Comparison of ENCODE assay signal across 14 cellular contexts in the genomic region with DNA sequence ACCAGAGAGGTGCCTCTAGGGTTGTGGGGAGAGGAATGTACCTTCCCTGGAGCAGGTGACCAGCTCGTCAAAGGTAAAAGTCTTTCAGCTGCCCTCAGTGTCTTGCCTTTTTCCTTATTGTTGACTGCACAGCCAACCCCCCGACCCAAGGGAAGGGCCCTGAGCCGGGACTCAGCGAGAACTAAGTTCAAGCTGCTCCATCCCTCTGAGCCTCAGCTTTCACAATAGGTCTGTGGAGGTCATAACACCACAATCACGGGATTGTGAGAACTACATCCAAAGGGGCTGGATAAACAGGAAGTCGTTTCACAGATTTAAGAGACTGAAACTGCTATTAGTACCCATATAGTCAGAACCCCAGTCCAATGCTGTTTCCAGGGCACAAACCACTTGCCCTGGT. TPM values are rescaled to one million over a fixed set of nuclear protein-coding genes. Genes with fewer than 3 reads are reported as not detected.
A peak's percentile ranks its signal among the peaks of the same experiment; 100 is the strongest.
DNase-seq lines count a peak whose midpoint lies in the region; ATAC-seq and TF ChIP-seq lines count a peak whose summit lies in the region.
"Had no signal": no experiment of that assay in that cellular context is flagged by ENCODE, and none has a peak within 500 bp of the region (broad histone marks: within the 10 kb centered on the region; RNA-seq: fewer than 3 reads in every experiment).

No MANE protein-coding gene starts in this region.

- in situ Hi-C loops in astrocyte of the spinal cord (cut with HindIII; ENCODE audit: low sequenced_read_pairs) = no loop called here
- in situ Hi-C loops in gastrocnemius medialis (cut with MboI; ENCODE audit: low sequenced_read_pairs in 4 of 4) = loop anchor here in 1 of 4 donors (25.0 kb wide), 1 partner anchor 580 kb away; no protein-coding TSS in a partner anchor

- no peak for TF ChIP-seq CTCF in astrocyte of the spinal cord (IDR thresholded peaks at IDR 0.05; ENCODE audit: low read depth, low read length)
- TF ChIP-seq CTCF in gastrocnemius medialis (IDR thresholded peaks at IDR 0.05 in 4 of 5, conservative IDR thresholded peaks at IDR 0.05 in 1 of 5) = no peak

- no peak for TF ChIP-seq POLR2A in gastrocnemius medialis (IDR thresholded peaks at IDR 0.05)

- no peaks in the 10 kb centered on the region for H3K4me1 ChIP-seq in gastrocnemius medialis
- peaks cover 14% of the 10 kb centered on the region for H3K4me1 ChIP-seq in SJCRH30

- H3K27me3 ChIP-seq in gastrocnemius medialis = no peaks in the 10 kb centered on the region
- H3K27me3 ChIP-seq in SJCRH30 = no peaks in the 10 kb centered on the region

- H3K4me3 ChIP-seq in astrocyte of the spinal cord (ENCODE audit: low read depth, low read length) (no peak overlapping the region), gastrocnemius medialis (no peak overlapping the region), SJCRH30 (no peak overlapping the region)
- H3K4me3 ChIP-seq: stomach had no signal

- intact Hi-C loops in left ventricle myocardium superior (cut with micrococcal nuclease) (no loop called here), gastrocnemius medialis (cut with DNase I; ENCODE audit: low total_unique reads) (no loop called here)

- peak; percentile 20 for DNase-seq in LHCN-M2 (ENCODE audit: low read depth)
- peak; percentile 21 for DNase-seq in astrocyte of the spinal cord (ENCODE audit: low read depth, low spot score)
- no peak for DNase-seq in left ventricle myocardium superior
- peak in 1 of 2 donors; percentile 21 for DNase-seq in gastrocnemius medialis
- no peak for DNase-seq in NK-92 (lab: John Stamatoyannopoulos, UW; ENCODE audit: unreplicated experiment)
- DNase-seq in cortex of kidney (lab: John Stamatoyannopoulos, UW) = no peak
- DNase-seq in SJCRH30 = no peak
- DNase-seq: activated CD4-positive, alpha-beta T cell treated with anti-CD3 and anti-CD28 coated beads for 4 hours; GOT3; stimulated activated CD4-positive, alpha-beta T cell treated with anti-CD3 and anti-CD28 coated beads, Interleukin-15, amount 100 ng/mL, for 24 hours; stomach had no signal

- H3K9me3 ChIP-seq in gastrocnemius medialis (no peaks in the 10 kb centered on the region), SJCRH30 (replicated peaks) (no peaks in the 10 kb centered on the region)
- H3K9me3 ChIP-seq: stomach had no signal

- H3K36me3 ChIP-seq in gastrocnemius medialis (no peaks in the 10 kb centered on the region), SJCRH30 (no peaks in the 10 kb centered on the region)
- H3K36me3 ChIP-seq: stomach had no signal

- ATAC-seq in left ventricle myocardium superior = peak; percentile 19
- peak; percentile 11 to 37 for ATAC-seq in gastrocnemius medialis
- ATAC-seq in HG03342 (IDR thresholded peaks at IDR 0.05; ENCODE audit: unreplicated experiment) = no peak

- H3K27ac ChIP-seq in gastrocnemius medialis (no peak overlapping the region), SJCRH30 (no peak overlapping the region)

RNA-seq across cellular contexts. Expression of gene KRT36, which starts 2.6 kb away (rescaled TPM):
- total RNA-seq in LHCN-M2 (2014; rRNA removed) (not detected in 2 replicates), left ventricle myocardium superior (not detected), gastrocnemius medialis (not detected)
- polyA plus RNA-seq in LHCN-M2 (2012) = not detected
- total RNA-seq in SJCRH30 (2014; rRNA removed; shearing (Covaris generic)) = not detected in 2 replicates
- total RNA-seq: mesenteric fat pad, stomach had no signal
- polyA plus RNA-seq: stomach had no signal

RNA-seq across cellular contexts. Expression of gene KRT35, which starts 11.4 kb away (rescaled TPM):
- total RNA-seq in LHCN-M2 (2014; rRNA removed) (not detected in 2 replicates), left ventricle myocardium superior (not detected), gastrocnemius medialis (not detected)
- not detected for polyA plus RNA-seq in LHCN-M2 (2012)
- total RNA-seq in SJCRH30 (2014; rRNA removed; shearing (Covaris generic)) = not detected in 2 replicates
- total RNA-seq: mesenteric fat pad, stomach had no signal
- polyA plus RNA-seq: esophagus, stomach had no signal

RNA-seq across cellular contexts. Expression of gene KRT13, which starts 13.1 kb away (rescaled TPM):
- not detected in 2 replicates for total RNA-seq in LHCN-M2 (2014; rRNA removed)
- not detected for polyA plus RNA-seq in LHCN-M2 (2012)
- not detected for total RNA-seq in left ventricle myocardium superior
- total RNA-seq in gastrocnemius medialis = not detected
- 0.30 TPM in 1 of 2 replicates, not detected in the other for total RNA-seq in SJCRH30 (2014; rRNA removed; shearing (Covaris generic))
- total RNA-seq: mesenteric fat pad had no signal

RNA-seq across cellular contexts. Expression of gene KRT32, which starts 25.2 kb away (rescaled TPM):
- not detected in 2 replicates for total RNA-seq in LHCN-M2 (2014; rRNA removed)
- 0.04 TPM for polyA plus RNA-seq in LHCN-M2 (2012)
- not detected for total RNA-seq in left ventricle myocardium superior
- under 1 TPM in 1 of 4 donors, not detected in 3; 0.41 TPM for total RNA-seq in gastrocnemius medialis
- not detected in 2 replicates for total RNA-seq in SJCRH30 (2014; rRNA removed; shearing (Covaris generic))
- total RNA-seq: mesenteric fat pad, stomach had no signal

RNA-seq across cellular contexts. Expression of gene KRT15, which starts 26.3 kb away (rescaled TPM):
- 0.19 and 0.46 TPM in 2 replicates for total RNA-seq in LHCN-M2 (2014; rRNA removed)
- polyA plus RNA-seq in LHCN-M2 (2012) = 0.05 TPM
- 0.32 TPM for total RNA-seq in left ventricle myocardium superior
- total RNA-seq in gastrocnemius medialis = not detected
- total RNA-seq in SJCRH30 (2014; rRNA removed; shearing (Covaris generic)) = 0.08 TPM in 1 of 2 replicates, not detected in the other
- total RNA-seq: mesenteric fat pad had no signal

Comparison
In these comparisons a context has a peak if more than half of its experiments do, and no peak if none do; other contexts are left out.
1. DNase-seq: peak in LHCN-M2 (single experiment) and astrocyte of the spinal cord (single experiment); none in left ventricle myocardium superior (single experiment), NK-92 (single experiment), cortex of kidney (single experiment) and SJCRH30 (0 of 2).